Comparison of ENCODE assay signal across 8 cellular contexts in genomic region chr11:78419327-78419726, GRCh38. TPM values are rescaled to one million over a fixed set of nuclear protein-coding genes. Genes with fewer than 3 reads are reported as not detected.
DNase-seq lines count a peak whose midpoint lies in the region; ATAC-seq and TF ChIP-seq lines count a peak whose summit lies in the region.

No MANE protein-coding gene starts in this region.

- H3K4me3 ChIP-seq in right lobe of liver (no peak overlapping the region), upper lobe of left lung (peak overlapping the region in 1 of 4 donors; percentile 96)

- TF ChIP-seq POLR2A in right lobe of liver (IDR thresholded peaks at IDR 0.05) (no peak), upper lobe of left lung (IDR thresholded peaks at IDR 0.05) (peak in 1 of 4 donors; percentile 63)

- 9% methylated on average over 5 of the region's 5 CpGs for WGBS in right lobe of liver (ENCODE audit: insufficient coverage, low coverage, low lambda C conversion rate, missing lambda C conversion rate)
- WGBS in upper lobe of left lung, 2 donors, result 28 to 29% methylated on average over 5 of the region's 5 CpGs

- no peak for ATAC-seq in activated CD8-positive, alpha-beta memory T cell treated with anti-CD3 and anti-CD28 coated beads, Interleukin-2, amount 10 ng/mL, durations not matched to agents 7 days and 5 days
- ATAC-seq in right lobe of liver, result peak in 3 of 4 donors; percentile 30 to 51 (median 40)
- peak; percentile 9 to 74 for ATAC-seq in upper lobe of left lung (ENCODE audit: low FRiP score in 2 of 2)
- no peak for ATAC-seq in HG03280 (IDR thresholded peaks at IDR 0.05; ENCODE audit: unreplicated experiment)

- peak overlapping the region; percentile 77 for H3K4me3 Mint-ChIP-seq in activated CD8-positive, alpha-beta memory T cell treated with anti-CD3 and anti-CD28 coated beads, Interleukin-2, amount 10 ng/mL, durations not matched to agents 7 days and 5 days
- peak overlapping the region; percentile 89 to 95 (median 91) for H3K4me3 Mint-ChIP-seq in brain

- no peaks in the 10 kb centered on the region for H3K9me3 Mint-ChIP-seq in activated CD8-positive, alpha-beta memory T cell treated with anti-CD3 and anti-CD28 coated beads, Interleukin-2, amount 10 ng/mL, durations not matched to agents 7 days and 5 days (ENCODE audit: low read depth)
- H3K9me3 Mint-ChIP-seq in brain, result peaks cover 0 to 7% (median 0%) of the 10 kb centered on the region in 5 experiments

- peaks cover 50% of the 10 kb centered on the region for H3K4me1 Mint-ChIP-seq in activated CD8-positive, alpha-beta memory T cell treated with anti-CD3 and anti-CD28 coated beads, Interleukin-2, amount 10 ng/mL, durations not matched to agents 7 days and 5 days
- H3K4me1 Mint-ChIP-seq in brain, result peaks cover 56% of the 10 kb centered on the region

- CTCF ChIA-PET in activated CD8-positive, alpha-beta memory T cell treated with anti-CD3 and anti-CD28 coated beads, Interleukin-2, amount 10 ng/mL, durations not matched to agents 7 days and 5 days (lab: Charles Lee), result interaction anchor here (0.8 to 9.4 kb wide), 10 partner anchors 11 to 191 kb away, joined by 3 to 115 read pairs (median 6); partner anchors contain the start of gene NARS2

- DNase-seq in activated CD8-positive, alpha-beta memory T cell treated with anti-CD3 and anti-CD28 coated beads, Interleukin-2, amount 10 ng/mL, durations not matched to agents 7 days and 5 days, result no peak
- no peak for DNase-seq in activated CD8-positive, alpha-beta memory T cell treated with anti-CD3 and anti-CD28 coated beads, Interleukin-2, amount 50 U/mL, for 4 hours
- peak in 2 of 3 donors; percentile 40 to 60 for DNase-seq in right lobe of liver
- peak in 1 of 2 donors; percentile 71 for DNase-seq in upper lobe of left lung
- DNase-seq in GM19240 (ENCODE audit: insufficient read length, low spot score), result no peak
- no peak for DNase-seq in 8988T

- intact Hi-C loops in right lobe of liver (cut with DNase I), result loop anchor here in 1 of 2 donors (10.0 kb wide), 1 partner anchor 145 kb away; no protein-coding TSS in a partner anchor

- TF ChIP-seq EP300 in upper lobe of left lung (IDR thresholded peaks at IDR 0.05), result peak in 2 of 4 donors; percentile 52 to 83

- H3K36me3 Mint-ChIP-seq in activated CD8-positive, alpha-beta memory T cell treated with anti-CD3 and anti-CD28 coated beads, Interleukin-2, amount 10 ng/mL, durations not matched to agents 7 days and 5 days, result peaks cover 4% of the 10 kb centered on the region
- H3K36me3 Mint-ChIP-seq in brain, result no peaks in the 10 kb centered on the region

- H3K9me3 ChIP-seq in right lobe of liver (no peaks in the 10 kb centered on the region), upper lobe of left lung (no peaks in the 10 kb centered on the region)

- H3K27me3 ChIP-seq in right lobe of liver (no peaks in the 10 kb centered on the region), upper lobe of left lung (no peaks in the 10 kb centered on the region)

- H3K36me3 ChIP-seq in right lobe of liver (no peaks in the 10 kb centered on the region), upper lobe of left lung (no peaks in the 10 kb centered on the region)

- TF ChIP-seq CTCF in brain (conservative IDR thresholded peaks at IDR 0.05) (no peak), right lobe of liver (IDR thresholded peaks at IDR 0.05) (no peak), upper lobe of left lung (IDR thresholded peaks at IDR 0.05) (no peak)

- no peak overlapping the region for H3K27ac Mint-ChIP-seq in activated CD8-positive, alpha-beta memory T cell treated with anti-CD3 and anti-CD28 coated beads, Interleukin-2, amount 10 ng/mL, durations not matched to agents 7 days and 5 days
- H3K27ac Mint-ChIP-seq in brain, result peak overlapping the region in 4 of 5 experiments; percentile 9 to 98 (median 81)

- peaks cover 0 to 23% (median 9%) of the 10 kb centered on the region in 4 donors for H3K4me1 ChIP-seq in right lobe of liver
- H3K4me1 ChIP-seq in upper lobe of left lung, result peaks cover 27 to 43% (median 36%) of the 10 kb centered on the region in 4 donors

- H3K27me3 Mint-ChIP-seq in activated CD8-positive, alpha-beta memory T cell treated with anti-CD3 and anti-CD28 coated beads, Interleukin-2, amount 10 ng/mL, durations not matched to agents 7 days and 5 days, result peaks cover 18% of the 10 kb centered on the region
- H3K27me3 Mint-ChIP-seq in brain, result peaks cover 3% of the 10 kb centered on the region

- peak overlapping the region in 2 of 3 donors; percentile 6 to 51 for H3K27ac ChIP-seq in right lobe of liver
- H3K27ac ChIP-seq in upper lobe of left lung, result peak overlapping the region; percentile 92 to 100 (median 98)

RNA-seq across cellular contexts. Expression of gene GAB2, which starts 1.7 kb away (rescaled TPM):
- total RNA-seq in activated CD8-positive, alpha-beta memory T cell treated with anti-CD3 and anti-CD28 coated beads, Interleukin-2, amount 10 ng/mL, durations not matched to agents 7 days and 5 days, result 10 to 100 TPM; 23.8 to 29.9 TPM
- 137 TPM for polyA plus RNA-seq in brain (ENCODE audit: insufficient read depth, low read depth, low replicate concordance)
- 10 to 100 TPM in 1 of 6 experiments, 1 to 10 TPM in 5; 3.8 to 10.2 (median 4.5) TPM for total RNA-seq in right lobe of liver
- 10 to 100 TPM; 40.9 to 76.6 (median 50.4) TPM for total RNA-seq in upper lobe of left lung

Comparison
In these comparisons a context has a peak if more than half of its experiments do, and no peak if none do; other contexts are left out.
1. ATAC-seq: peak in right lobe of liver (3 of 4) and upper lobe of left lung (2 of 2); none in activated CD8-positive, alpha-beta memory T cell treated with anti-CD3 and anti-CD28 coated beads, Interleukin-2, amount 10 ng/mL, durations not matched to agents 7 days and 5 days (single experiment) and HG03280 (single experiment).
2. DNase-seq: peak in right lobe of liver (2 of 3); none in activated CD8-positive, alpha-beta memory T cell treated with anti-CD3 and anti-CD28 coated beads, Interleukin-2, amount 10 ng/mL, durations not matched to agents 7 days and 5 days (single experiment), activated CD8-positive, alpha-beta memory T cell treated with anti-CD3 and anti-CD28 coated beads, Interleukin-2, amount 50 U/mL, for 4 hours (single experiment), GM19240 (single experiment) and 8988T (single experiment).